15 cellular contexts compared by ENCODE assay signal in genomic region chr5:115588640-115589039, GRCh38. TPM values are rescaled to one million over a fixed set of nuclear protein-coding genes. Genes with fewer than 3 reads are reported as not detected.
DNase-seq lines count a peak whose midpoint lies in the region; ATAC-seq lines count a peak whose summit lies in the region.
"Had no signal": no experiment of that assay in that cellular context is flagged by ENCODE, and none has a peak within 500 bp of the region (broad histone marks: within the 10 kb centered on the region; RNA-seq: fewer than 3 reads in every experiment).

No MANE protein-coding gene starts in this region.

- no peak overlapping the region for H3K4me3 Mint-ChIP-seq in immature natural killer cell

- no peaks in the 10 kb centered on the region for H3K27me3 Mint-ChIP-seq in immature natural killer cell (ENCODE audit: low read depth in 3 of 3)

- no peak overlapping the region for H3K27ac Mint-ChIP-seq in immature natural killer cell

- peak; percentile 16 for DNase-seq in NCI-H2107 treated with DMSO at 0.1 percent for 48 hours (lab: John Stamatoyannopoulos, UW; ENCODE audit: unreplicated experiment)
- DNase-seq in NCI-H2107 (lab: John Stamatoyannopoulos, UW): no peak
- peak; percentile 37 for DNase-seq in RPMI8226
- DNase-seq in renal cortical epithelial cell (ENCODE audit: low read depth): peak; percentile 29
- DNase-seq in immature natural killer cell: no peak
- no peak for DNase-seq in activated effector memory CD4-positive, alpha-beta T cell treated with anti-CD3 and anti-CD28 coated beads, Interleukin-2, amount 50 U/mL, for 16 hours
- no peak for DNase-seq in stimulated activated CD4-positive, alpha-beta T cell treated with anti-CD3 and anti-CD28 coated beads, Interleukin-1b, Interleukin-23, amount 100 ng/mL, for 48 hours
- DNase-seq: Karpas-422, MM.1S, NCI-H2029, NCI-H345, NCI-H748 treated with DMSO at 0.1 percent for 48 hours, SW 1271 had no signal

- no peaks in the 10 kb centered on the region for H3K4me1 Mint-ChIP-seq in immature natural killer cell

- ATAC-seq in GM18907 (IDR thresholded peaks at IDR 0.05; ENCODE audit: unreplicated experiment): peak; percentile 41

- no peaks in the 10 kb centered on the region for H3K9me3 Mint-ChIP-seq in immature natural killer cell

- H3K36me3 Mint-ChIP-seq in immature natural killer cell: no peaks in the 10 kb centered on the region

RNA-seq across cellular contexts. Expression of gene TICAM2, which starts 13.6 kb away (rescaled TPM):
- 3.1 and 6.9 TPM in 2 replicates for total RNA-seq in renal cortical epithelial cell
- polyA plus RNA-seq in immature natural killer cell: under 1 TPM in 1 of 3 donors, not detected in 2; 0.78 TPM
- total RNA-seq: H1 had no signal

RNA-seq across cellular contexts. Expression of gene TMED7, which starts 37.2 kb away (rescaled TPM):
- total RNA-seq in renal cortical epithelial cell: 157 and 214 TPM in 2 replicates
- polyA plus RNA-seq in immature natural killer cell: 10 to 100 TPM; 35.5 to 55.0 (median 40.7) TPM

RNA-seq across cellular contexts. Expression of gene FEM1C, which starts 44.1 kb away (rescaled TPM):
- total RNA-seq in renal cortical epithelial cell: 25.9 and 40.3 TPM in 2 replicates
- 1 to 10 TPM in 2 of 3 donors, under 1 TPM in 1; 0.73 to 2.0 (median 1.5) TPM for polyA plus RNA-seq in immature natural killer cell

Comparison
In these comparisons a context has a peak if more than half of its experiments do, and no peak if none do; other contexts are left out.
1. DNase-seq: peak in NCI-H2107 treated with DMSO at 0.1 percent for 48 hours (single experiment), RPMI8226 (single experiment) and renal cortical epithelial cell (single experiment); none in NCI-H2107 (single experiment), immature natural killer cell (0 of 3), activated effector memory CD4-positive, alpha-beta T cell treated with anti-CD3 and anti-CD28 coated beads, Interleukin-2, amount 50 U/mL, for 16 hours (single experiment) and stimulated activated CD4-positive, alpha-beta T cell treated with anti-CD3 and anti-CD28 coated beads, Interleukin-1b, Interleukin-23, amount 100 ng/mL, for 48 hours (single experiment).